ENCODE assay signal across 11 cellular contexts in the genomic region with DNA sequence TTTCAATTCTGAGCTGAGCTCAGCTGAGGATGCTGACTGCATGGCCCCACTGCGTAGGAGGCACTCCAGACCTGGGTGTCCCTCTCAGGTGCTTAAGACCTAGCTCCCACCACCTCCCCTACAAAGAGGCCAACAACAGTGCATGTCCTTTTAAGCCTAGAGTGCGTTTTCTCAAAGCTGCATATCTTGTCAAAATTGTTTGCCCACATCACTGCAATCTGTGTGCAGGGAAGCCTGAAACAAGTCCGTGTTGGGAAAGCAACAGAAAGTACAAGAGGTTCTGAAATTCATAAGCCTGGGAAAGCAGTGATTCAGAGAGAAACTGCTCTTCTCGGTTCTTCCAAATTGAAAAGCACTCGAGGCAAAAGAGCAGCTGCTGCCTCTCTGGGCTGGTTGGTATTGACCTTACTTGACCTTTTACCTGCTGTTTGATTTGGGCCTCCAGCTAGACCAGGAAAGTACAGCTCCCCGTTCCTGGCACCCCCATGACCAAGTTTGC.
DNase-seq lines count a peak whose midpoint lies in the region; ATAC-seq and TF ChIP-seq lines count a peak whose summit lies in the region.
"Had no signal": no experiment of that assay in that cellular context is flagged by ENCODE, and none has a peak within 500 bp of the region (broad histone marks: within the 10 kb centered on the region; RNA-seq: fewer than 3 reads in every experiment).

No MANE protein-coding gene starts in this region.

- ATAC-seq in GM19328 (IDR thresholded peaks at IDR 0.05; ENCODE audit: unreplicated experiment) (peak; percentile 63), HG03039 (IDR thresholded peaks at IDR 0.05; ENCODE audit: unreplicated experiment) (peak; percentile 63)
- ATAC-seq: left lobe of liver had no signal

- TF ChIP-seq POLR2A in esophagus muscularis mucosa (IDR thresholded peaks at IDR 0.05; ENCODE audit: low read depth), result no peak

- H3K36me3 ChIP-seq in esophagus muscularis mucosa, result no peaks in the 10 kb centered on the region
- H3K36me3 ChIP-seq: adrenal gland; BLaER1 treated with 17β-estradiol and CSF1 and Interleukin-3, amounts not matched to agents 10 nM and 100 nM had no signal

- DNase-seq in GM12864 (ENCODE audit: low read depth), result peak; percentile 66
- no peak for DNase-seq in dorsolateral prefrontal cortex
- DNase-seq in G401 (ENCODE audit: low spot score), result no peak
- DNase-seq in esophagus muscularis mucosa (ENCODE audit: extremely low spot score), result no peak
- no peak for DNase-seq in LoVo (ENCODE audit: low spot score)
- no peak for DNase-seq in substantia nigra (lab: John Stamatoyannopoulos, UW)
- DNase-seq: adrenal gland had no signal

- TF ChIP-seq EP300 in esophagus muscularis mucosa (IDR thresholded peaks at IDR 0.05), result no peak

- H3K4me1 ChIP-seq in esophagus muscularis mucosa, result no peaks in the 10 kb centered on the region
- H3K4me1 ChIP-seq: adrenal gland; BLaER1 treated with 17β-estradiol and CSF1 and Interleukin-3, amounts not matched to agents 10 nM and 100 nM had no signal

- H3K4me3 ChIP-seq in GM12864 (ENCODE audit: low read depth, low read length) (no peak overlapping the region; the same call in none of the 2 replicates), dorsolateral prefrontal cortex (no peak overlapping the region), esophagus muscularis mucosa (no peak overlapping the region)
- H3K4me3 ChIP-seq: adrenal gland; BLaER1 treated with 17β-estradiol and CSF1 and Interleukin-3, amounts not matched to agents 10 nM and 100 nM had no signal

- H3K27me3 ChIP-seq in dorsolateral prefrontal cortex, result no peaks in the 10 kb centered on the region
- H3K27me3 ChIP-seq in esophagus muscularis mucosa, result no peaks in the 10 kb centered on the region
- H3K27me3 ChIP-seq: adrenal gland; BLaER1 treated with 17β-estradiol and CSF1 and Interleukin-3, amounts not matched to agents 10 nM and 100 nM had no signal

- H3K9me3 ChIP-seq in esophagus muscularis mucosa, result no peaks in the 10 kb centered on the region
- H3K9me3 ChIP-seq: adrenal gland had no signal

- intact Hi-C loops in dorsolateral prefrontal cortex (cut with DNase I), result no loop called here
- intact Hi-C loops in esophagus muscularis mucosa (cut with DNase I), result no loop called here

- H3K27ac ChIP-seq in dorsolateral prefrontal cortex (peak overlapping the region in 34 of 59 donors; percentile 6 to 78 (median 52)), esophagus muscularis mucosa (replicated peaks in 1 of 4) (no peak overlapping the region), substantia nigra (ENCODE audit: low read depth, low read length, poor library complexity, severe bottlenecking) (no peak overlapping the region)
- H3K27ac ChIP-seq: adrenal gland; BLaER1 treated with 17β-estradiol and CSF1 and Interleukin-3, amounts not matched to agents 10 nM and 100 nM had no signal

- 74% methylated on average over 6 of the region's 6 CpGs for WGBS in esophagus muscularis mucosa

- TF ChIP-seq CTCF in GM12864 (IDR thresholded peaks at IDR 0.05; ENCODE audit: low read depth, low read length, missing control alignments) (no peak), dorsolateral prefrontal cortex (IDR thresholded peaks at IDR 0.05 in 54 of 56, conservative IDR thresholded peaks at IDR 0.05 in 2 of 56; ENCODE audit: low read depth in 1 of 56, partially characterized antibody in 56 of 56) (no peak), esophagus muscularis mucosa (IDR thresholded peaks at IDR 0.05) (no peak)

- in situ Hi-C loops in G401 (cut with HindIII; ENCODE audit: low sequenced_read_pairs), result no loop called here

Comparison
In these comparisons a context has a peak if more than half of its experiments do, and no peak if none do; other contexts are left out.
1. H3K27ac ChIP-seq: peak in dorsolateral prefrontal cortex (34 of 59); none in esophagus muscularis mucosa (0 of 4) and substantia nigra (single experiment).